16 cellular contexts compared by ENCODE assay signal in the genomic region with DNA sequence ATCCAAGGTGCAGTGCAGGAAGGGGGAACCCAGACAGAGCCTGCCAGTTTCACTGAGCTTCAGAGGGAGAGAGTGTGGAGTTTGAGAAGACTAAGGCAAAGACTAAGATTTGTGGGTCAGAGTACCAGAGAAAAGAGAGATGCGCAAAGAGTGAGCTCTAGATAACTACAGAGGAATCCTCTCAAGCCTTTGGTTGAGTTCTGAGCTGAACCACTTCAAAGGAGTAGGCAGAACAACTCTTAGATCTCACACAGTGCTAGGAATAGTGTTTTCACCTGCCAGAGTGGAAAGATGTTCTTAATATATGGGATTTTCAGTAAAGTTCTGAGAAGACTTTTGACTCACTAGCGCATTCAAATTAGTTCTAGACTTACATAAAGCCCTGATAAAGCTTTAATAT. TPM values are rescaled to one million over a fixed set of nuclear protein-coding genes. Genes with fewer than 3 reads are reported as not detected.
DNase-seq lines count a peak whose midpoint lies in the region; ATAC-seq and TF ChIP-seq lines count a peak whose summit lies in the region.
"Had no signal": no experiment of that assay in that cellular context is flagged by ENCODE, and none has a peak within 500 bp of the region (broad histone marks: within the 10 kb centered on the region; RNA-seq: fewer than 3 reads in every experiment).

No MANE protein-coding gene starts in this region.

- peak; percentile 95 to 100 (median 99) for ATAC-seq in T-cell (replicated peaks in 1 of 4)
- ATAC-seq in activated naive CD8-positive, alpha-beta T cell treated with anti-CD3 and anti-CD28 coated beads, Interleukin-2, amount 50 U/mL, for 24 hours: peak; percentile 61

- CTCF ChIA-PET in T-cell (lab: Charles Lee): interaction anchor here (0.5 to 1.9 kb wide), 10 partner anchors 9 to 1296 kb away, joined by 3 to 12 read pairs (median 4); partner anchors contain the start of gene M6PR (in 1 of the 2)

- TF ChIP-seq CTCF in progenitor cell of endocrine pancreas (IDR thresholded peaks at IDR 0.05; ENCODE audit: unreplicated experiment): no peak

- peaks cover 16% of the 10 kb centered on the region for H3K36me3 Mint-ChIP-seq in activated naive CD4-positive, alpha-beta T cell treated with anti-CD3 and anti-CD28 coated beads, Interleukin-2, amount 50 U/mL, for 24 hours
- H3K36me3 Mint-ChIP-seq in T-cell (peaks cover 15% of the 10 kb centered on the region), progenitor cell of endocrine pancreas (ENCODE audit: insufficient read depth) (peaks cover 25% of the 10 kb centered on the region)
- H3K36me3 Mint-ChIP-seq in activated naive CD8-positive, alpha-beta T cell treated with anti-CD3 and anti-CD28 coated beads, Interleukin-2, amount 50 U/mL, for 24 hours (ENCODE audit: low read depth): peaks cover 23% of the 10 kb centered on the region

- POLR2A ChIA-PET in T-cell (lab: Charles Lee): interaction anchor here in 1 of 2 donors (0.9 kb wide), 1 partner anchor 21 kb away, joined by 3 read pairs; no protein-coding TSS in a partner anchor

- DNase-seq in activated naive CD4-positive, alpha-beta T cell treated with anti-CD3 and anti-CD28 coated beads, Interleukin-2, amount 50 U/mL, for 16 hours: no peak
- DNase-seq in T-cell (peak in 2 of 34 experiments; percentile 8 to 11), progenitor cell of endocrine pancreas (ENCODE audit: low spot score, unreplicated experiment) (no peak), mesenteric fat pad (ENCODE audit: low spot score) (no peak), retina (no peak), AG08396 (ENCODE audit: low spot score) (no peak)
- no peak for DNase-seq in activated naive CD8-positive, alpha-beta T cell treated with anti-CD3 and anti-CD28 coated beads, Interleukin-2, amount 50 U/mL, for 24 hours
- DNase-seq: ACHN, DMS 273 treated with DMSO at 0.1 percent for 48 hours, HFFc6, NCI-H1092, NCI-H2107, NCI-H226, NCI-H526 had no signal

- peaks cover 82% of the 10 kb centered on the region for H3K4me1 Mint-ChIP-seq in activated naive CD4-positive, alpha-beta T cell treated with anti-CD3 and anti-CD28 coated beads, Interleukin-2, amount 50 U/mL, for 24 hours
- H3K4me1 Mint-ChIP-seq in T-cell (peaks cover 57 to 85% (median 75%) of the 10 kb centered on the region in 3 donors), progenitor cell of endocrine pancreas (ENCODE audit: low read depth) (no peaks in the 10 kb centered on the region)
- H3K4me1 Mint-ChIP-seq in activated naive CD8-positive, alpha-beta T cell treated with anti-CD3 and anti-CD28 coated beads, Interleukin-2, amount 50 U/mL, for 24 hours: peaks cover 49% of the 10 kb centered on the region
- H3K4me1 Mint-ChIP-seq: B cell had no signal

- H3K27ac Mint-ChIP-seq in activated naive CD4-positive, alpha-beta T cell treated with anti-CD3 and anti-CD28 coated beads, Interleukin-2, amount 50 U/mL, for 24 hours: peak overlapping the region; percentile 63
- H3K27ac Mint-ChIP-seq in T-cell (peak overlapping the region; percentile 93 to 97), progenitor cell of endocrine pancreas (peak overlapping the region; percentile 27)
- H3K27ac Mint-ChIP-seq in activated naive CD8-positive, alpha-beta T cell treated with anti-CD3 and anti-CD28 coated beads, Interleukin-2, amount 50 U/mL, for 24 hours: no peak overlapping the region
- H3K27ac Mint-ChIP-seq: B cell, HFFc6 had no signal

- H3K4me3 Mint-ChIP-seq in activated naive CD4-positive, alpha-beta T cell treated with anti-CD3 and anti-CD28 coated beads, Interleukin-2, amount 50 U/mL, for 24 hours: peak overlapping the region; percentile 1
- H3K4me3 Mint-ChIP-seq in T-cell (peak overlapping the region; percentile 17 to 50 (median 26)), progenitor cell of endocrine pancreas (ENCODE audit: low read depth) (no peak overlapping the region)
- H3K4me3 Mint-ChIP-seq in activated naive CD8-positive, alpha-beta T cell treated with anti-CD3 and anti-CD28 coated beads, Interleukin-2, amount 50 U/mL, for 24 hours: no peak overlapping the region
- H3K4me3 Mint-ChIP-seq: B cell, HFFc6 had no signal

- H3K27me3 Mint-ChIP-seq in activated naive CD4-positive, alpha-beta T cell treated with anti-CD3 and anti-CD28 coated beads, Interleukin-2, amount 50 U/mL, for 24 hours: no peaks in the 10 kb centered on the region
- no peaks in the 10 kb centered on the region for H3K27me3 Mint-ChIP-seq in T-cell
- no peaks in the 10 kb centered on the region for H3K27me3 Mint-ChIP-seq in activated naive CD8-positive, alpha-beta T cell treated with anti-CD3 and anti-CD28 coated beads, Interleukin-2, amount 50 U/mL, for 24 hours
- no peaks in the 10 kb centered on the region for H3K27me3 Mint-ChIP-seq in progenitor cell of endocrine pancreas
- H3K27me3 Mint-ChIP-seq: B cell had no signal

- H3K9me3 Mint-ChIP-seq in activated naive CD4-positive, alpha-beta T cell treated with anti-CD3 and anti-CD28 coated beads, Interleukin-2, amount 50 U/mL, for 24 hours: peaks cover 5% of the 10 kb centered on the region
- peaks cover 0 to 11% (median 0%) of the 10 kb centered on the region in 3 donors for H3K9me3 Mint-ChIP-seq in T-cell
- H3K9me3 Mint-ChIP-seq in activated naive CD8-positive, alpha-beta T cell treated with anti-CD3 and anti-CD28 coated beads, Interleukin-2, amount 50 U/mL, for 24 hours: peaks cover 3% of the 10 kb centered on the region
- peaks cover 21% of the 10 kb centered on the region for H3K9me3 Mint-ChIP-seq in progenitor cell of endocrine pancreas (ENCODE audit: low read depth)
- H3K9me3 Mint-ChIP-seq: HFFc6 had no signal

RNA-seq across cellular contexts. Expression of gene M6PR, which starts 10.7 kb away (rescaled TPM):
- 100 to 1,000 TPM; 162 to 189 (median 187) TPM for total RNA-seq in T-cell
- 189 and 200 TPM in 2 replicates for total RNA-seq in progenitor cell of endocrine pancreas
- total RNA-seq in mesenteric fat pad: 141 TPM

RNA-seq across cellular contexts. Expression of gene KLRG1, which starts 29.2 kb away (rescaled TPM):
- total RNA-seq in T-cell (10 to 100 TPM; 11.9 to 80.4 (median 28.0) TPM), progenitor cell of endocrine pancreas (7.4 and 8.0 TPM in 2 replicates), mesenteric fat pad (7.7 TPM)

RNA-seq across cellular contexts. Expression of gene PHC1, which starts 45.9 kb away (rescaled TPM):
- total RNA-seq in T-cell (10 to 100 TPM; 38.6 to 54.6 (median 42.9) TPM), progenitor cell of endocrine pancreas (200 and 209 TPM in 2 replicates), mesenteric fat pad (18.0 TPM)

Comparison
In these comparisons a context has a peak if more than half of its experiments do, and no peak if none do; other contexts are left out.
1. H3K4me3 Mint-ChIP-seq: peak in activated naive CD4-positive, alpha-beta T cell treated with anti-CD3 and anti-CD28 coated beads, Interleukin-2, amount 50 U/mL, for 24 hours (single experiment) and T-cell (3 of 3); none in activated naive CD8-positive, alpha-beta T cell treated with anti-CD3 and anti-CD28 coated beads, Interleukin-2, amount 50 U/mL, for 24 hours (single experiment) and progenitor cell of endocrine pancreas (single experiment).